ENCODE assay signal across 8 cellular contexts in genomic region chr20:31879143-31879987, GRCh38. TPM values are rescaled to one million over a fixed set of nuclear protein-coding genes. Genes with fewer than 3 reads are reported as not detected.
A peak's percentile ranks its signal among the peaks of the same experiment; 100 is the strongest.
DNase-seq lines count a peak whose midpoint lies in the region; ATAC-seq and TF ChIP-seq lines count a peak whose summit lies in the region.

No MANE protein-coding gene starts in this region.

- peak overlapping the region; percentile 45 for H3K4me3 ChIP-seq in cardiac muscle cell
- peak overlapping the region; percentile 56 for H3K4me3 ChIP-seq in ovary
- H3K4me3 ChIP-seq in thymus (ENCODE audit: low read length): peak overlapping the region; percentile 60

- intact Hi-C loops in ovary (cut with DNase I): no loop called here

- no peak for TF ChIP-seq EP300 in ovary (IDR thresholded peaks at IDR 0.05)

- H3K36me3 Mint-ChIP-seq in activated naive CD8-positive, alpha-beta T cell treated with anti-CD3 and anti-CD28 coated beads, Interleukin-2, amount 10 ng/mL, durations not matched to agents 7 days and 5 days: no peaks in the 10 kb centered on the region

- H3K4me1 ChIP-seq in cardiac muscle cell (ENCODE audit: low read depth): no peaks in the 10 kb centered on the region
- H3K4me1 ChIP-seq in ovary (ENCODE audit: insufficient read depth): no peaks in the 10 kb centered on the region
- no peaks in the 10 kb centered on the region for H3K4me1 ChIP-seq in thymus (ENCODE audit: control insufficient read depth, insufficient read depth, low read length)

- TF ChIP-seq POLR2A in ovary (IDR thresholded peaks at IDR 0.05): no peak

- POLR2A ChIA-PET in activated naive CD8-positive, alpha-beta T cell treated with anti-CD3 and anti-CD28 coated beads, Interleukin-2, amount 10 ng/mL, durations not matched to agents 7 days and 5 days (lab: Charles Lee): interaction anchor here (0.7 to 1.1 kb wide), 3 partner anchors 18 to 636 kb away, joined by 3 to 6 read pairs (median 4); no protein-coding TSS in a partner anchor

- H3K9me3 Mint-ChIP-seq in activated naive CD8-positive, alpha-beta T cell treated with anti-CD3 and anti-CD28 coated beads, Interleukin-2, amount 10 ng/mL, durations not matched to agents 7 days and 5 days: no peaks in the 10 kb centered on the region

- peak overlapping the region; percentile 31 for H3K27ac ChIP-seq in cardiac muscle cell
- H3K27ac ChIP-seq in ovary: peak overlapping the region in 1 of 2 donors; percentile 55
- no peak overlapping the region for H3K27ac ChIP-seq in thymus (ENCODE audit: low read depth)

- 4 to 6% (median 5%) methylated on average over 45 of the region's 45 CpGs for WGBS in ovary, 3 donors
- WGBS in thymus: 11% methylated on average over 45 of the region's 45 CpGs

- no peaks in the 10 kb centered on the region for H3K27me3 ChIP-seq in cardiac muscle cell
- H3K27me3 ChIP-seq in ovary: no peaks in the 10 kb centered on the region
- peaks cover 7% of the 10 kb centered on the region for H3K27me3 ChIP-seq in thymus (ENCODE audit: control insufficient read depth, insufficient read depth)

- TF ChIP-seq CTCF in cardiac muscle cell (IDR thresholded peaks at IDR 0.05; ENCODE audit: low read depth, low read length) (no peak), ovary (IDR thresholded peaks at IDR 0.05) (no peak)

- H3K36me3 ChIP-seq in cardiac muscle cell: no peaks in the 10 kb centered on the region
- no peaks in the 10 kb centered on the region for H3K36me3 ChIP-seq in ovary
- H3K36me3 ChIP-seq in thymus (ENCODE audit: control insufficient read depth, insufficient read depth): no peaks in the 10 kb centered on the region

- H3K4me1 Mint-ChIP-seq in activated naive CD8-positive, alpha-beta T cell treated with anti-CD3 and anti-CD28 coated beads, Interleukin-2, amount 10 ng/mL, durations not matched to agents 7 days and 5 days: peaks cover 12% of the 10 kb centered on the region

- ATAC-seq in HG02588 (IDR thresholded peaks at IDR 0.05; ENCODE audit: unreplicated experiment): peak; percentile 82
- ATAC-seq in activated naive CD8-positive, alpha-beta T cell treated with anti-CD3 and anti-CD28 coated beads, Interleukin-2, amount 10 ng/mL, durations not matched to agents 7 days and 5 days (ENCODE audit: low read depth): peak; percentile 90

- DNase-seq in GM04504 (ENCODE audit: low read depth): peak; percentile 89
- DNase-seq in NCI-H1092 treated with DMSO at 0.1 percent for 48 hours (lab: John Stamatoyannopoulos, UW): peak; percentile 89
- DNase-seq in SKM-1 treated with dmso at 0.1 percent for 144 hours (lab: John Stamatoyannopoulos, UW; ENCODE audit: unreplicated experiment): peak; percentile 79
- DNase-seq in activated naive CD8-positive, alpha-beta T cell treated with anti-CD3 and anti-CD28 coated beads, Interleukin-2, amount 10 ng/mL, durations not matched to agents 7 days and 5 days: peak; percentile 77
- peak; percentile 98 to 99 for DNase-seq in cardiac muscle cell (ENCODE audit: low read depth in 1 of 2, low spot score in 1 of 2)
- peak; percentile 92 to 95 (median 94) for DNase-seq in ovary

- peak overlapping the region; percentile 95 for H3K4me3 Mint-ChIP-seq in activated naive CD8-positive, alpha-beta T cell treated with anti-CD3 and anti-CD28 coated beads, Interleukin-2, amount 10 ng/mL, durations not matched to agents 7 days and 5 days

- peak overlapping the region; percentile 57 for H3K27ac Mint-ChIP-seq in activated naive CD8-positive, alpha-beta T cell treated with anti-CD3 and anti-CD28 coated beads, Interleukin-2, amount 10 ng/mL, durations not matched to agents 7 days and 5 days

- peaks cover 32% of the 10 kb centered on the region for H3K27me3 Mint-ChIP-seq in activated naive CD8-positive, alpha-beta T cell treated with anti-CD3 and anti-CD28 coated beads, Interleukin-2, amount 10 ng/mL, durations not matched to agents 7 days and 5 days

- no peaks in the 10 kb centered on the region for H3K9me3 ChIP-seq in cardiac muscle cell (ENCODE audit: low read depth)
- H3K9me3 ChIP-seq in ovary: no peaks in the 10 kb centered on the region
- H3K9me3 ChIP-seq in thymus (ENCODE audit: control insufficient read depth): no peaks in the 10 kb centered on the region

RNA-seq across cellular contexts. Expression of gene TTLL9, which starts 8.9 kb away (rescaled TPM):
- total RNA-seq in activated naive CD8-positive, alpha-beta T cell treated with anti-CD3 and anti-CD28 coated beads, Interleukin-2, amount 10 ng/mL, durations not matched to agents 7 days and 5 days: not detected
- 0.15 TPM in 1 of 2 replicates, not detected in the other for total RNA-seq in cardiac muscle cell
- 0.09 and 0.47 TPM in 2 replicates for polyA plus RNA-seq in cardiac muscle cell
- 10 to 100 TPM in 1 of 7 donors, 1 to 10 TPM in 1, under 1 TPM in 5; 0.25 to 10.6 (median 0.47) TPM for total RNA-seq in ovary
- polyA plus RNA-seq in ovary: under 1 TPM; 0.24 to 0.30 TPM
- 0.46 TPM for polyA plus RNA-seq in thymus

RNA-seq across cellular contexts. Expression of gene DUSP15, which starts 9.0 kb away (rescaled TPM):
- not detected for total RNA-seq in activated naive CD8-positive, alpha-beta T cell treated with anti-CD3 and anti-CD28 coated beads, Interleukin-2, amount 10 ng/mL, durations not matched to agents 7 days and 5 days
- 20.3 and 23.6 TPM in 2 replicates for total RNA-seq in cardiac muscle cell
- polyA plus RNA-seq in cardiac muscle cell: 7.2 and 8.0 TPM in 2 replicates
- 10 to 100 TPM in 2 of 7 donors, 1 to 10 TPM in 5; 5.2 to 17.0 (median 6.9) TPM for total RNA-seq in ovary
- polyA plus RNA-seq in ovary: 1 to 10 TPM; 2.5 to 8.4 TPM
- polyA plus RNA-seq in thymus: 1.6 TPM

RNA-seq across cellular contexts. Expression of gene FOXS1, which starts 34.0 kb away (rescaled TPM):
- not detected for total RNA-seq in activated naive CD8-positive, alpha-beta T cell treated with anti-CD3 and anti-CD28 coated beads, Interleukin-2, amount 10 ng/mL, durations not matched to agents 7 days and 5 days
- total RNA-seq in cardiac muscle cell (0.07 and 0.83 TPM in 2 replicates), ovary (1 to 10 TPM in 2 of 7 donors, under 1 TPM in 3, not detected in 2; 0.40 to 1.5 (median 0.69) TPM)
- polyA plus RNA-seq in cardiac muscle cell (0.23 TPM in 1 of 2 replicates, not detected in the other), ovary (1 to 10 TPM in 1 of 2 donors, under 1 TPM in 1; 0.52 to 5.0 TPM), thymus (1.2 TPM)

Comparison
In these comparisons a context has a peak if more than half of its experiments do, and no peak if none do; other contexts are left out.
1. RNA of gene DUSP15, which starts 9.0 kb away (total RNA-seq): 20.3 to 23.6 TPM in cardiac muscle cell and 5.2 to 17.0 TPM in ovary; not detected in activated naive CD8-positive, alpha-beta T cell treated with anti-CD3 and anti-CD28 coated beads, Interleukin-2, amount 10 ng/mL, durations not matched to agents 7 days and 5 days; every median in the first group is over 4 times any median in the second.
2. Peak in every context shown above with its lines, with median percentiles within 50 percentile points of each other: DNase-seq and H3K4me3 ChIP-seq.